Comparison of ENCODE assay signal across 12 cellular contexts in genomic region chr16:56965149-56965938, GRCh38. TPM values are rescaled to one million over a fixed set of nuclear protein-coding genes. Genes with fewer than 3 reads are reported as not detected.
DNase-seq lines count a peak whose midpoint lies in the region; ATAC-seq and TF ChIP-seq lines count a peak whose summit lies in the region.
"Had no signal": no experiment of that assay in that cellular context is flagged by ENCODE, and none has a peak within 500 bp of the region (broad histone marks: within the 10 kb centered on the region; RNA-seq: fewer than 3 reads in every experiment).

No MANE protein-coding gene starts in this region.

- DNase-seq in DMS 273 (lab: John Stamatoyannopoulos, UW; ENCODE audit: unreplicated experiment) (peak; percentile 28), DMS 273 treated with DMSO at 0.1 percent for 48 hours (lab: John Stamatoyannopoulos, UW) (no peak), endodermal cell (no peak), sciatic nerve (ENCODE audit: low spot score) (no peak), NCI-H2081 (lab: John Stamatoyannopoulos, UW) (no peak)
- DNase-seq: NCI-H2107 had no signal

- 88 to 91% methylated on average over 5 to 11 of the region's 11 CpGs for WGBS in endodermal cell (ENCODE audit: insufficient coverage in 1 of 2, insufficient read length in 1 of 2), 2 experiments

- intact Hi-C loops in sciatic nerve (cut with DNase I), result no loop called here

- no peaks in the 10 kb centered on the region for H3K36me3 ChIP-seq in OCI-LY3 (replicated peaks; ENCODE audit: low read depth, low read length)
- H3K36me3 ChIP-seq in endodermal cell (ENCODE audit: control insufficient read depth, insufficient read depth, low read length), result no peaks in the 10 kb centered on the region

- H2AFZ ChIP-seq in OCI-LY3 (ENCODE audit: low read depth, low read length), result no peak overlapping the region; the same call in 1 of the 2 replicates

- H3K4me1 ChIP-seq in OCI-LY3 (ENCODE audit: low read length) (peaks cover 14% of the 10 kb centered on the region), endodermal cell (ENCODE audit: control insufficient read depth, insufficient read depth, low read length) (no peaks in the 10 kb centered on the region)

- no peaks in the 10 kb centered on the region for H3K27me3 Mint-ChIP-seq in endodermal cell (ENCODE audit: insufficient read depth)

- H3K4me2 ChIP-seq in OCI-LY3 (ENCODE audit: low read length), result 0 out of 2 replicates have a peak overlapping the region, but pooled peaks have one; percentile 18

- H3K9me3 ChIP-seq in OCI-LY3 (ENCODE audit: insufficient read depth, low read length) (no peaks in the 10 kb centered on the region), endodermal cell (ENCODE audit: control insufficient read depth, low read length) (no peaks in the 10 kb centered on the region)
- H3K9me3 ChIP-seq: mucosa of descending colon had no signal

- no peaks in the 10 kb centered on the region for H3K36me3 Mint-ChIP-seq in endodermal cell (ENCODE audit: low read depth)

- TF ChIP-seq CTCF in OCI-LY3 (IDR thresholded peaks at IDR 0.05; ENCODE audit: low read depth, low read length) (no peak), endodermal cell (conservative IDR thresholded peaks at IDR 0.05) (no peak)

- H3K27ac ChIP-seq in OCI-LY3 (ENCODE audit: low read length) (no peak overlapping the region), endodermal cell (ENCODE audit: low read depth, low read length) (no peak overlapping the region)
- H3K27ac ChIP-seq: 22Rv1 had no signal

- peak; percentile 16 for ATAC-seq in sciatic nerve
- no peak for ATAC-seq in HG03520 (IDR thresholded peaks at IDR 0.05; ENCODE audit: unreplicated experiment)
- no peak for ATAC-seq in HG03196 (IDR thresholded peaks at IDR 0.05; ENCODE audit: unreplicated experiment)

- H3K9me3 Mint-ChIP-seq in endodermal cell, result no peaks in the 10 kb centered on the region

- H3K9ac ChIP-seq in OCI-LY3 (ENCODE audit: low read length), result no peak overlapping the region
- no peak overlapping the region for H3K9ac ChIP-seq in endodermal cell (ENCODE audit: extremely low read depth, low read length, poor library complexity, severe bottlenecking)

- no peaks in the 10 kb centered on the region for H3K79me2 ChIP-seq in OCI-LY3 (ENCODE audit: low read length)

- peak overlapping the region; percentile 61 for H3K27ac Mint-ChIP-seq in endodermal cell

- H3K4me3 ChIP-seq in OCI-LY3 (ENCODE audit: low read length), result no peak overlapping the region
- no peak overlapping the region for H3K4me3 ChIP-seq in endodermal cell (ENCODE audit: low read length)
- H3K4me3 ChIP-seq: mucosa of descending colon had no signal

- H3K4me3 Mint-ChIP-seq in endodermal cell, result no peak overlapping the region

- H3K27me3 ChIP-seq in OCI-LY3 (ENCODE audit: low read depth, low read length) (no peaks in the 10 kb centered on the region), endodermal cell (ENCODE audit: control insufficient read depth, insufficient read depth, low read length, poor library complexity, severe bottlenecking) (no peaks in the 10 kb centered on the region)

- peaks cover 4% of the 10 kb centered on the region for H3K4me1 Mint-ChIP-seq in endodermal cell

- no peaks in the 10 kb centered on the region for H4K20me1 ChIP-seq in OCI-LY3 (ENCODE audit: insufficient read depth, low read length)

RNA-seq across cellular contexts. Expression of gene CETP, which starts 3.6 kb away (rescaled TPM):
- total RNA-seq in endodermal cell (not detected), sciatic nerve (8.2 TPM)
- not detected for polyA plus RNA-seq in endodermal cell (2013, experiment 1 of 2)
- polyA plus RNA-seq in endodermal cell (2013, experiment 2 of 2), result not detected
- polyA plus RNA-seq: aorta had no signal

RNA-seq across cellular contexts. Expression of gene NLRC5, which starts 24.0 kb away (rescaled TPM):
- total RNA-seq in endodermal cell (under 1 TPM; 0.64 to 0.97 TPM), sciatic nerve (60.1 TPM)
- 0.21 TPM for polyA plus RNA-seq in endodermal cell (2013, experiment 1 of 2)
- polyA plus RNA-seq in endodermal cell (2013, experiment 2 of 2), result 0.12 TPM

RNA-seq across cellular contexts. Expression of gene HERPUD1, which starts 33.4 kb away (rescaled TPM):
- total RNA-seq in endodermal cell, result 10 to 100 TPM; 21.5 to 40.6 TPM
- polyA plus RNA-seq in endodermal cell (2013, experiment 1 of 2), result 51.1 TPM
- 39.7 TPM for polyA plus RNA-seq in endodermal cell (2013, experiment 2 of 2)
- 150 TPM for total RNA-seq in sciatic nerve

Comparison
In these comparisons a context has a peak if more than half of its experiments do, and no peak if none do; other contexts are left out.
1. RNA of gene NLRC5, which starts 24.0 kb away (total RNA-seq): 60.1 TPM in sciatic nerve (single experiment); 0.64 to 0.97 TPM in endodermal cell; every median in the first group is over 10 times any median in the second.